ENCODE assay signal across 10 cellular contexts in genomic region chr19:57748029-57748428, GRCh38. TPM values are rescaled to one million over a fixed set of nuclear protein-coding genes. Genes with fewer than 3 reads are reported as not detected.
DNase-seq lines count a peak whose midpoint lies in the region; ATAC-seq lines count a peak whose summit lies in the region.
"Had no signal": no experiment of that assay in that cellular context is flagged by ENCODE, and none has a peak within 500 bp of the region (broad histone marks: within the 10 kb centered on the region; RNA-seq: fewer than 3 reads in every experiment).

No MANE protein-coding gene starts in this region.

- H3K27ac Mint-ChIP-seq in activated T-cell treated with anti-CD3 and anti-CD28 coated beads, Interleukin-2, amount 50 U/mL, for 24 hours, result no peak overlapping the region
- no peak overlapping the region for H3K27ac Mint-ChIP-seq in activated T-helper 2 cell treated with anti-CD3 and anti-CD28 coated beads, Interferon-gamma antibody, Interleukin-2, Interleukin-4, amounts not matched to agents 10 μg/mL and 5 μg/mL and 100 μg/mL, durations not matched to agents 14 hours and 24 hours and 36 hours
- no peak overlapping the region for H3K27ac Mint-ChIP-seq in immature natural killer cell
- peak overlapping the region; percentile 98 for H3K27ac Mint-ChIP-seq in stimulated activated memory B cell treated with anti-CD40 and anti-IgM and Interleukin-4, amounts not matched to agents 10 μg/mL and 1 μg/mL and 100 μg/mL, for 72 hours

- H3K9me3 Mint-ChIP-seq in activated T-cell treated with anti-CD3 and anti-CD28 coated beads, Interleukin-2, amount 50 U/mL, for 24 hours, result peaks cover 57% of the 10 kb centered on the region
- peaks cover 64% of the 10 kb centered on the region for H3K9me3 Mint-ChIP-seq in activated T-helper 2 cell treated with anti-CD3 and anti-CD28 coated beads, Interferon-gamma antibody, Interleukin-2, Interleukin-4, amounts not matched to agents 10 μg/mL and 5 μg/mL and 100 μg/mL, durations not matched to agents 14 hours and 24 hours and 36 hours
- H3K9me3 Mint-ChIP-seq in immature natural killer cell, result peaks cover 24 to 60% (median 56%) of the 10 kb centered on the region in 6 donors
- H3K9me3 Mint-ChIP-seq in stimulated activated memory B cell treated with anti-CD40 and anti-IgM and Interleukin-4, amounts not matched to agents 10 μg/mL and 1 μg/mL and 100 μg/mL, for 72 hours, result peaks cover 16% of the 10 kb centered on the region

- DNase-seq in activated T-cell treated with anti-CD3 and anti-CD28 coated beads, Interleukin-2, amount 50 U/mL, for 24 hours, result no peak
- no peak for DNase-seq in activated T-cell treated with anti-CD3 and anti-CD28 coated beads, Interleukin-2, amount 50 U/mL, for 1 hour
- no peak for DNase-seq in activated T-helper 2 cell treated with anti-CD3 and anti-CD28 coated beads, Interferon-gamma antibody, Interleukin-2, Interleukin-4, amounts not matched to agents 10 μg/mL and 5 μg/mL and 100 μg/mL, durations not matched to agents 14 hours and 24 hours and 36 hours (ENCODE audit: low spot score)
- DNase-seq in immature natural killer cell (no peak), DMS153 (lab: John Stamatoyannopoulos, UW) (no peak), epidermal melanocyte (ENCODE audit: insufficient read length, low spot score) (no peak)
- DNase-seq: activated effector memory CD4-positive, alpha-beta T cell treated with anti-CD3 and anti-CD28 coated beads, Interleukin-2, amount 50 U/mL, for 16 hours; NK-92 treated with Interleukin-12 subunit alpha and Interleukin-12 subunit beta, amount 100 ng/mL, for 24 hours had no signal

- peak overlapping the region; percentile 96 for H3K4me3 Mint-ChIP-seq in activated T-cell treated with anti-CD3 and anti-CD28 coated beads, Interleukin-2, amount 50 U/mL, for 24 hours
- H3K4me3 Mint-ChIP-seq in activated T-helper 2 cell treated with anti-CD3 and anti-CD28 coated beads, Interferon-gamma antibody, Interleukin-2, Interleukin-4, amounts not matched to agents 10 μg/mL and 5 μg/mL and 100 μg/mL, durations not matched to agents 14 hours and 24 hours and 36 hours (ENCODE audit: low read depth), result peak overlapping the region; percentile 97
- peak overlapping the region; percentile 53 to 100 (median 95) for H3K4me3 Mint-ChIP-seq in immature natural killer cell
- peak overlapping the region; percentile 99 for H3K4me3 Mint-ChIP-seq in stimulated activated memory B cell treated with anti-CD40 and anti-IgM and Interleukin-4, amounts not matched to agents 10 μg/mL and 1 μg/mL and 100 μg/mL, for 72 hours

- intact Hi-C loops in activated T-helper 2 cell treated with anti-CD3 and anti-CD28 coated beads, Interferon-gamma antibody, Interleukin-2, Interleukin-4, amounts not matched to agents 10 μg/mL and 5 μg/mL and 100 μg/mL, durations not matched to agents 14 hours and 24 hours and 36 hours (cut with micrococcal nuclease), result loop anchor here (5.0 to 10.0 kb wide), 2 partner anchors 116 to 407 kb away; partner anchors contain the start of genes ZNF211 and ZNF329

- ATAC-seq in stimulated activated memory B cell treated with anti-CD40 and anti-IgM and Interleukin-4, amounts not matched to agents 10 μg/mL and 1 μg/mL and 100 μg/mL, for 72 hours, result no peak
- ATAC-seq in GM18907 (IDR thresholded peaks at IDR 0.05; ENCODE audit: unreplicated experiment), result no peak

- no peaks in the 10 kb centered on the region for H3K27me3 Mint-ChIP-seq in activated T-cell treated with anti-CD3 and anti-CD28 coated beads, Interleukin-2, amount 50 U/mL, for 24 hours
- H3K27me3 Mint-ChIP-seq in activated T-helper 2 cell treated with anti-CD3 and anti-CD28 coated beads, Interferon-gamma antibody, Interleukin-2, Interleukin-4, amounts not matched to agents 10 μg/mL and 5 μg/mL and 100 μg/mL, durations not matched to agents 14 hours and 24 hours and 36 hours (ENCODE audit: low read depth), result no peaks in the 10 kb centered on the region
- peaks cover 0 to 2% (median 0%) of the 10 kb centered on the region in 3 donors for H3K27me3 Mint-ChIP-seq in immature natural killer cell (ENCODE audit: low read depth in 3 of 3)
- no peaks in the 10 kb centered on the region for H3K27me3 Mint-ChIP-seq in stimulated activated memory B cell treated with anti-CD40 and anti-IgM and Interleukin-4, amounts not matched to agents 10 μg/mL and 1 μg/mL and 100 μg/mL, for 72 hours

- peaks cover 78% of the 10 kb centered on the region for H3K36me3 Mint-ChIP-seq in activated T-cell treated with anti-CD3 and anti-CD28 coated beads, Interleukin-2, amount 50 U/mL, for 24 hours (ENCODE audit: low read depth)
- H3K36me3 Mint-ChIP-seq in activated T-helper 2 cell treated with anti-CD3 and anti-CD28 coated beads, Interferon-gamma antibody, Interleukin-2, Interleukin-4, amounts not matched to agents 10 μg/mL and 5 μg/mL and 100 μg/mL, durations not matched to agents 14 hours and 24 hours and 36 hours (ENCODE audit: low read depth), result peaks cover 67% of the 10 kb centered on the region
- peaks cover 53 to 62% (median 54%) of the 10 kb centered on the region in 3 donors for H3K36me3 Mint-ChIP-seq in immature natural killer cell
- peaks cover 63% of the 10 kb centered on the region for H3K36me3 Mint-ChIP-seq in stimulated activated memory B cell treated with anti-CD40 and anti-IgM and Interleukin-4, amounts not matched to agents 10 μg/mL and 1 μg/mL and 100 μg/mL, for 72 hours

- peaks cover 26% of the 10 kb centered on the region for H3K4me1 Mint-ChIP-seq in activated T-cell treated with anti-CD3 and anti-CD28 coated beads, Interleukin-2, amount 50 U/mL, for 24 hours (ENCODE audit: low read depth)
- H3K4me1 Mint-ChIP-seq in activated T-helper 2 cell treated with anti-CD3 and anti-CD28 coated beads, Interferon-gamma antibody, Interleukin-2, Interleukin-4, amounts not matched to agents 10 μg/mL and 5 μg/mL and 100 μg/mL, durations not matched to agents 14 hours and 24 hours and 36 hours (ENCODE audit: low read depth), result peaks cover 6% of the 10 kb centered on the region
- peaks cover 31 to 45% of the 10 kb centered on the region in 2 donors for H3K4me1 Mint-ChIP-seq in immature natural killer cell
- H3K4me1 Mint-ChIP-seq in stimulated activated memory B cell treated with anti-CD40 and anti-IgM and Interleukin-4, amounts not matched to agents 10 μg/mL and 1 μg/mL and 100 μg/mL, for 72 hours, result peaks cover 31% of the 10 kb centered on the region

RNA-seq across cellular contexts. Expression of gene ZNF776, which starts 1.4 kb away (rescaled TPM):
- total RNA-seq in activated T-helper 2 cell treated with anti-CD3 and anti-CD28 coated beads, Interferon-gamma antibody, Interleukin-2, Interleukin-4, amounts not matched to agents 10 μg/mL and 5 μg/mL and 100 μg/mL, durations not matched to agents 14 hours and 24 hours and 36 hours, result 7.4 and 8.8 TPM in 2 replicates
- 1 to 10 TPM; 5.0 to 7.3 (median 5.9) TPM for polyA plus RNA-seq in immature natural killer cell

RNA-seq across cellular contexts. Expression of gene ZNF671, which starts 20.6 kb away (rescaled TPM):
- 5.3 and 6.0 TPM in 2 replicates for total RNA-seq in activated T-helper 2 cell treated with anti-CD3 and anti-CD28 coated beads, Interferon-gamma antibody, Interleukin-2, Interleukin-4, amounts not matched to agents 10 μg/mL and 5 μg/mL and 100 μg/mL, durations not matched to agents 14 hours and 24 hours and 36 hours
- 10 to 100 TPM; 13.5 to 21.8 (median 18.0) TPM for polyA plus RNA-seq in immature natural killer cell

RNA-seq across cellular contexts. Expression of gene ZNF586, which starts 21.4 kb away (rescaled TPM):
- 11.4 and 13.4 TPM in 2 replicates for total RNA-seq in activated T-helper 2 cell treated with anti-CD3 and anti-CD28 coated beads, Interferon-gamma antibody, Interleukin-2, Interleukin-4, amounts not matched to agents 10 μg/mL and 5 μg/mL and 100 μg/mL, durations not matched to agents 14 hours and 24 hours and 36 hours
- 10 to 100 TPM in 2 of 3 donors, 1 to 10 TPM in 1; 8.1 to 14.6 (median 10.4) TPM for polyA plus RNA-seq in immature natural killer cell

RNA-seq across cellular contexts. Expression of gene ZNF154, which starts 39.0 kb away (rescaled TPM):
- 3.9 and 4.0 TPM in 2 replicates for total RNA-seq in activated T-helper 2 cell treated with anti-CD3 and anti-CD28 coated beads, Interferon-gamma antibody, Interleukin-2, Interleukin-4, amounts not matched to agents 10 μg/mL and 5 μg/mL and 100 μg/mL, durations not matched to agents 14 hours and 24 hours and 36 hours
- polyA plus RNA-seq in immature natural killer cell, result 1 to 10 TPM; 1.6 to 4.2 (median 3.2) TPM
